Comparison of ENCODE assay signal across 7 cellular contexts in genomic region chr2:129396980-129397599, GRCh38.
DNase-seq lines count a peak whose midpoint lies in the region; ATAC-seq, FAIRE-seq and TF ChIP-seq lines count a peak whose summit lies in the region.

No MANE protein-coding gene starts in this region.

- no peaks in the 10 kb centered on the region for H3K36me3 ChIP-seq in GM12878 (ENCODE audit: control insufficient read depth in 2 of 2, insufficient read depth in 2 of 2, low read length in 1 of 2)

- no peaks in the 10 kb centered on the region; the same call in 1 of the 2 replicates for H3K4me1 ChIP-seq in GM12878 (ENCODE audit: control insufficient read depth, insufficient read depth, low read length)

- SMC1A ChIA-PET in GM12878 (lab: Charles Lee; ENCODE audit: uncharacterized antibody, unreplicated experiment), result interaction anchor here (0.8 to 1.4 kb wide), 6 partner anchors 22 to 203 kb away, joined by 3 to 6 read pairs (median 3); no protein-coding TSS in a partner anchor

- POLR2A ChIA-PET in HEK293T (lab: Yijun Ruan, JAX) (no interaction called here), GM12878 (lab: Charles Lee) (no interaction called here)

- H4K20me1 ChIP-seq in GM12878 (ENCODE audit: control insufficient read depth, insufficient read depth), result no peaks in the 10 kb centered on the region

- no peak for TF ChIP-seq EP300 in GM12878 (IDR thresholded peaks at IDR 0.05; ENCODE audit: borderline replicate concordance in 1 of 2, control insufficient read depth in 1 of 2, low read depth in 2 of 2, low read length in 2 of 2)

- intact Hi-C loops in GM12878 (cut with micrococcal nuclease; ENCODE audit: unreplicated experiment), result loop anchor here (1.0 to 10.0 kb wide), 4 partner anchors 204 to 1076 kb away; no protein-coding TSS in a partner anchor

- TF ChIP-seq POLR2A in GM12891 (IDR thresholded peaks at IDR 0.05; ENCODE audit: low read depth, low read length), result no peak
- no peak for TF ChIP-seq POLR2A in GM12878 (IDR thresholded peaks at IDR 0.05; ENCODE audit: low read depth, low read length)

- peak; percentile 92 for FAIRE-seq in GM12891 (lab: Jason Lieb, UNC)
- FAIRE-seq in GM12878 (lab: Jason Lieb, UNC), result peak; percentile 97

- BruUV-seq in GM12878 (replicated peaks; lab: Mats Ljungman, UMichigan), result no TSS peak

- no peak overlapping the region for H2AFZ ChIP-seq in GM12878 (ENCODE audit: control insufficient read depth, low read depth, low read length)

- no peaks in the 10 kb centered on the region for H3K9me3 ChIP-seq in GM12878 (replicated peaks; ENCODE audit: control insufficient read depth, insufficient read depth, low read length)

- CTCF ChIA-PET in HEK293T (lab: Yijun Ruan, JAX) (interaction anchor here (0.6 to 1.2 kb wide), 2 partner anchors 12 to 21 kb away, joined by 3 read pairs; no protein-coding TSS in a partner anchor), GM12878 (lab: Yijun Ruan, JAX) (interaction anchor here (0.6 to 1.6 kb wide), 6 partner anchors 19 to 1070 kb away, joined by 3 to 9 read pairs (median 4); no protein-coding TSS in a partner anchor)

- H3K27ac ChIP-seq in GM12878 (ENCODE audit: control insufficient read depth, insufficient read depth), result no peak overlapping the region

- RAD21 ChIA-PET in GM12878 (lab: Charles Lee; ENCODE audit: unreplicated experiment), result interaction anchor here (1.9 kb wide), 1 partner anchor 661 kb away, joined by 5 read pairs; no protein-coding TSS in a partner anchor

- peak; percentile 94 for TF ChIP-seq RAD21 in GM12878 (IDR thresholded peaks at IDR 0.05; ENCODE audit: insufficient read depth, low read depth, low read length)

- no peaks in the 10 kb centered on the region for H3K79me2 ChIP-seq in GM12878 (ENCODE audit: control insufficient read depth, insufficient read depth, low read length)

- DNase-seq in GM12891 (ENCODE audit: insufficient read length, low spot score) (no peak), HEK293T (ENCODE audit: extremely low spot score) (peak; percentile 25), NCI-H2029 (lab: John Stamatoyannopoulos, UW) (peak; percentile 28), GM12878 (ENCODE audit: low read depth, low spot score) (peak; percentile 21), kidney glomerular epithelial cell (lab: John Stamatoyannopoulos, UW) (peak; percentile 17), NCI-H128 (lab: John Stamatoyannopoulos, UW; ENCODE audit: unreplicated experiment) (no peak)

- peak; percentile 94 for ATAC-seq in GM12878
- no peak for ATAC-seq in HG03108 (IDR thresholded peaks at IDR 0.05; ENCODE audit: unreplicated experiment)

- no peak overlapping the region for H3K4me2 ChIP-seq in GM12878 (ENCODE audit: control insufficient read depth, insufficient read depth)

- peak; percentile 78 to 87 (median 81) for TF ChIP-seq CTCF in GM12878 (IDR thresholded peaks at IDR 0.05 in 2 of 3, conservative IDR thresholded peaks at IDR 0.05 in 1 of 3; ENCODE audit: control insufficient read depth in 2 of 3, extremely low read depth in 1 of 3, insufficient read depth in 1 of 3, low read depth in 3 of 3, low read length in 3 of 3)

- in situ Hi-C loops in GM12878 (cut with MboI), result loop anchor here (5.0 kb wide), 1 partner anchor 665 kb away; no protein-coding TSS in a partner anchor

- 5% methylated on average over 3 of the region's 3 CpGs for WGBS in GM12878 (ENCODE audit: insufficient coverage, insufficient replicate concordance, low lambda C conversion rate, missing lambda C conversion rate)

- H3K4me3 ChIP-seq in GM12878, result no peak overlapping the region

- H3K27me3 ChIP-seq in GM12878 (replicated peaks in 1 of 2; ENCODE audit: control insufficient read depth in 2 of 2, insufficient read depth in 2 of 2, low read length in 1 of 2), result no peaks in the 10 kb centered on the region

- no peak overlapping the region for H3K9ac ChIP-seq in GM12878 (ENCODE audit: control insufficient read depth, insufficient read depth, low read length)

TF ChIP-seq in GM12891, 5 proteins besides CTCF, POLR2A, EP300 and RAD21:
- TF ChIP-seq PAX5 (IDR thresholded peaks at IDR 0.05; ENCODE audit: insufficient read depth, low read length, severe bottlenecking) (no peak), TAF1 (IDR thresholded peaks at IDR 0.05; ENCODE audit: low read depth, low read length) (no peak), SPI1 (IDR thresholded peaks at IDR 0.05; ENCODE audit: low read depth, low read length) (no peak), POLR2AphosphoS5 (IDR thresholded peaks at IDR 0.05; ENCODE audit: low read depth, low read length) (no peak), POU2F2 (IDR thresholded peaks at IDR 0.05; ENCODE audit: low read depth, low read length) (no peak)

TF ChIP-seq in HEK293T, 16 proteins besides CTCF, POLR2A, EP300 and RAD21:
- no peak for TF ChIP-seq ELF4 (IDR thresholded peaks at IDR 0.05)
- TF ChIP-seq PKNOX1 (IDR thresholded peaks at IDR 0.05), result no peak
- TF ChIP-seq L3MBTL2 (conservative IDR thresholded peaks at IDR 0.05), result no peak
- no peak for TF ChIP-seq BHLHE40 (IDR thresholded peaks at IDR 0.05; ENCODE audit: borderline replicate concordance)
- no peak for TF ChIP-seq FOXK2 (IDR thresholded peaks at IDR 0.05)
- no peak for TF ChIP-seq ARNT (IDR thresholded peaks at IDR 0.05)

TF ChIP-seq in GM12878, 131 proteins besides CTCF, POLR2A, EP300 and RAD21:
- TF ChIP-seq, protein P1, sequence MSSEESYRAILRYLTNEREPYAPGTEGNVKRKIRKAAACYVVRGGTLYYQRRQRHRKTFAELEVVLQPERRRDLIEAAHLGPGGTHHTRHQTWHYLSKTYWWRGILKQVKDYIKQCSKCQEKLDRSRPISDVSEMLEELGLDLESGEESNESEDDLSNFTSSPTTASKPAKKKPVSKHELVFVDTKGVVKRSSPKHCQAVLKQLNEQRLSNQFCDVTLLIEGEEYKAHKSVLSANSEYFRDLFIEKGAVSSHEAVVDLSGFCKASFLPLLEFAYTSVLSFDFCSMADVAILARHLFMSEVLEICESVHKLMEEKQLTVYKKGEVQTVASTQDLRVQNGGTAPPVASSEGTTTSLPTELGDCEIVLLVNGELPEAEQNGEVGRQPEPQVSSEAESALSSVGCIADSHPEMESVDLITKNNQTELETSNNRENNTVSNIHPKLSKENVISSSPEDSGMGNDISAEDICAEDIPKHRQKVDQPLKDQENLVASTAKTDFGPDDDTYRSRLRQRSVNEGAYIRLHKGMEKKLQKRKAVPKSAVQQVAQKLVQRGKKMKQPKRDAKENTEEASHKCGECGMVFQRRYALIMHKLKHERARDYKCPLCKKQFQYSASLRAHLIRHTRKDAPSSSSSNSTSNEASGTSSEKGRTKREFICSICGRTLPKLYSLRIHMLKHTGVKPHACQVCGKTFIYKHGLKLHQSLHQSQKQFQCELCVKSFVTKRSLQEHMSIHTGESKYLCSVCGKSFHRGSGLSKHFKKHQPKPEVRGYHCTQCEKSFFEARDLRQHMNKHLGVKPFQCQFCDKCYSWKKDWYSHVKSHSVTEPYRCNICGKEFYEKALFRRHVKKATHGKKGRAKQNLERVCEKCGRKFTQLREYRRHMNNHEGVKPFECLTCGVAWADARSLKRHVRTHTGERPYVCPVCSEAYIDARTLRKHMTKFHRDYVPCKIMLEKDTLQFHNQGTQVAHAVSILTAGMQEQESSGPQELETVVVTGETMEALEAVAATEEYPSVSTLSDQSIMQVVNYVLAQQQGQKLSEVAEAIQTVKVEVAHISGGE (CRISPR knock-in tag; IDR thresholded peaks at IDR 0.05), result no peak
- 0 out of 2 replicates have a peak, but pooled peaks have one; percentile 37 for TF ChIP-seq TCF12 (IDR thresholded peaks at IDR 0.05; ENCODE audit: low read depth, low read length)
- TF ChIP-seq YY1 (IDR thresholded peaks at IDR 0.05; ENCODE audit: low read depth, low read length), result peak; percentile 55; the same call in 1 of the 2 replicates
- TF ChIP-seq WRNIP1 (IDR thresholded peaks at IDR 0.05; ENCODE audit: borderline replicate concordance, low read depth, low read length), result 0 out of 2 replicates have a peak, but pooled peaks have one; percentile 68
- TF ChIP-seq SP1 (IDR thresholded peaks at IDR 0.05; ENCODE audit: low read depth, low read length), result no peak
- peak; percentile 78 for TF ChIP-seq SMC3 (IDR thresholded peaks at IDR 0.05; ENCODE audit: borderline replicate concordance, low read length)
- TF ChIP-seq FOXM1 (IDR thresholded peaks at IDR 0.05; ENCODE audit: low read depth, low read length), result no peak

Comparison
In these comparisons a context has a peak if more than half of its experiments do, and no peak if none do; other contexts are left out.
1. DNase-seq: peak in HEK293T (single experiment), NCI-H2029 (single experiment), GM12878 (single experiment) and kidney glomerular epithelial cell (single experiment); none in GM12891 (single experiment) and NCI-H128 (single experiment).